Comparison of ENCODE assay signal across 9 cellular contexts in the genomic region with DNA sequence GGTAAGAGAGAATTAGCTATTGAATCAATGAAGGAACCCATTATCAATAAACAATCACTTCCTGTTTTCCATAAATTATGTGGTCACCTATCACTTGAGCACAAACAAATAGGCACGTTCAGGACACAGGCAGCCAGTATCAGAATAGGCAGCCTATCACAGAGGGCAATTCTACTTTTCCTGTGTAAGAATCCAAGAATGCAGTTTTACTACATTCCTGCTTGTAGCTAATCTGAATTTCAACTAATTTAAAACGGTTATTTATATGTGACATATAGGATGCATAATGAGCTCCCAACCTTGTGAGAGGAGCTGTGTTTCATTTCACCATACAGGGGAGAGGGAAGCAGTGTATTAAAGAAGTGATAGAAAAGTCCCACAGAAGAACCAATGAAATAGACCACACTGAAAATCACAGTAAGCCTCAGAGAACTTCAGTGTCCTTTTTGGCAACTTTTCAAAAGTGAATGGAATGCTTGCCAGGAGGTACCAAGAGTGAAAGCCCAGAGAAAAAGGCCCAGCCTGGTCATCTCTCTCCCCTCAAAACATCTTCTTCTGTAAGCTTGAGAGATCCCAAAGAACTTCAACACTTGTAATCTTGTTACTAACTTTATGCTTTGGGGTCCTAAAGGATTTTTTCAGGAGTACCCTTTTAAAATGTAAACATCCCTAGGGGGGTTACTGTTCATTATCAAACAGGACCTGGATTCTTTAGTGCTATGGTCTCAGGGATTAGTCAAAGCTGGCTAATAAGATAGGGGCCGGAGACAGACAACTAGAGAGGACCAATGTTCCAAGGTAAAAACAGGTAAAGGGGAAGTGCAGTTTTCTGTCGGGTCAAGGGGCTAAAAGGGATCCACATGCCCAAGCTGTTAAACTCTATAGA. TPM values are rescaled to one million over a fixed set of nuclear protein-coding genes. Genes with fewer than 3 reads are reported as not detected.
DNase-seq lines count a peak whose midpoint lies in the region; ATAC-seq, FAIRE-seq and TF ChIP-seq lines count a peak whose summit lies in the region.
"Had no signal": no experiment of that assay in that cellular context is flagged by ENCODE, and none has a peak within 500 bp of the region (broad histone marks: within the 10 kb centered on the region; RNA-seq: fewer than 3 reads in every experiment).

No MANE protein-coding gene starts in this region.

- POLR2A ChIA-PET in PC-9 (lab: Charles Lee; ENCODE audit: unreplicated experiment): interaction anchor here (0.5 to 0.6 kb wide), 2 partner anchors 423 to 1373 kb away, joined by 3 read pairs; no protein-coding TSS in a partner anchor
- POLR2A ChIA-PET in H1 (lab: Charles Lee; ENCODE audit: partially characterized antibody): interaction anchor here (0.5 to 2.2 kb wide), 12 partner anchors 9 to 889 kb away, joined by 3 to 7 read pairs (median 3); a partner anchor contains a TSS

- 0 out of 3 replicates have a peak, but pooled peaks of 1 of the 2 experiments have one; percentile 34 for TF ChIP-seq POLR2A in H1 (IDR thresholded peaks at IDR 0.05; ENCODE audit: control extremely low read depth in 1 of 2, low read depth in 2 of 2, low read length in 2 of 2)

- H3F3A ChIP-seq in PC-9 (ENCODE audit: insufficient read depth, low read depth): peaks cover 8% of the 10 kb centered on the region; the same call in 1 of the 2 replicates

- no peak overlapping the region for H3K14ac ChIP-seq in H1 (ENCODE audit: insufficient read length)

- no peak for TF ChIP-seq EP300 in H1 (IDR thresholded peaks at IDR 0.05; ENCODE audit: borderline replicate concordance in 1 of 2, low read depth in 2 of 2, low read length in 2 of 2)

- H2BK120ac ChIP-seq in H1 (replicated peaks; ENCODE audit: low read depth, low read length): no peak overlapping the region

- no peaks in the 10 kb centered on the region for H3K27me3 Mint-ChIP-seq in nephron (ENCODE audit: low read depth)

- no peak overlapping the region for H2BK20ac ChIP-seq in H1 (ENCODE audit: low read length)

- no peaks in the 10 kb centered on the region for H3K9me2 ChIP-seq in PC-9 (ENCODE audit: insufficient read depth)

- peak overlapping the region; percentile 53 to 93 (median 86) for H3K9ac ChIP-seq in H1 (replicated peaks in 1 of 4; ENCODE audit: extremely low read depth in 1 of 4, low read depth in 3 of 4, low read length in 3 of 4)

- H3K9me3 Mint-ChIP-seq in nephron: no peaks in the 10 kb centered on the region

- H3K36me3 ChIP-seq in PC-9 (ENCODE audit: low read depth) (peaks cover 9% of the 10 kb centered on the region; the same call in 1 of the 2 replicates), H1 (ENCODE audit: control insufficient read depth in 2 of 4, insufficient read depth in 4 of 4, low read length in 3 of 4) (peaks cover 0 to 14% (median 2%) of the 10 kb centered on the region in 4 experiments; a peak in 3 of 8 replicates)

- H4K5ac ChIP-seq in H1 (ENCODE audit: insufficient read length, low read depth, low read length): peak overlapping the region; percentile 51

- intact Hi-C loops in PC-9 (cut with micrococcal nuclease; ENCODE audit: unreplicated experiment): loop anchor here (10.0 kb wide), 1 partner anchor 174 kb away; no protein-coding TSS in a partner anchor

- H3K9me3 ChIP-seq in PC-9 (ENCODE audit: insufficient read depth, low read depth) (no peaks in the 10 kb centered on the region), H1 (ENCODE audit: insufficient read depth in 2 of 2, low read depth in 1 of 2, low read length in 1 of 2) (no peaks in the 10 kb centered on the region)

- DNase-seq in activated CD4-positive, alpha-beta T cell treated with anti-CD3 and anti-CD28 coated beads for 48 hours: peak; percentile 9
- no peak for DNase-seq in activated CD4-positive, alpha-beta T cell treated with anti-CD3 and anti-CD28 coated beads for 1 hour
- peak; percentile 44 to 84 for DNase-seq in PC-9
- no peak for DNase-seq in H1 (ENCODE audit: low read depth in 1 of 2, low spot score in 2 of 2)
- no peak for DNase-seq in stimulated activated CD4-positive, alpha-beta T cell treated with anti-CD3 and anti-CD28 coated beads, Interleukin-1b, Interleukin-23, amount 100 ng/mL, for 48 hours
- DNase-seq in NCI-H526 (lab: John Stamatoyannopoulos, UW): no peak

- no peak overlapping the region for H3K23ac ChIP-seq in H1 (ENCODE audit: insufficient read length)

- peak overlapping the region; percentile 97; the same call in 1 of the 2 replicates for H2AK5ac ChIP-seq in H1 (ENCODE audit: low read depth, low read length)

- H3K79me2 ChIP-seq in PC-9 (ENCODE audit: low read depth) (peaks cover 12% of the 10 kb centered on the region; the same call in 1 of the 2 replicates), H1 (ENCODE audit: control insufficient read depth in 1 of 2, insufficient read depth in 2 of 2, low read length in 2 of 2) (0 out of 4 replicates have a peak, but pooled peaks cover 0 to 5% of the 10 kb centered on the region in 2 experiments)

- WGBS in H1 (ENCODE audit: extremely low coverage in 1 of 2, insufficient coverage in 1 of 2, insufficient read length in 1 of 2, insufficient replicate concordance in 2 of 2, low coverage in 1 of 2, low lambda C conversion rate in 2 of 2, missing lambda C conversion rate in 1 of 2), 2 experiments: 27% methylated on average over 4 of the region's 4 CpGs; no CpG with 5 or more reads in 1 of the 2 experiments

- BruUV-seq in PC-9 (replicated peaks; lab: Mats Ljungman, UMichigan): no TSS peak

- H3K27ac Mint-ChIP-seq in nephron: peak overlapping the region; percentile 82 to 97 (median 86)

- H3K4me3 Mint-ChIP-seq in nephron: peak overlapping the region; percentile 84 to 92 (median 91)

- H4K20me1 ChIP-seq in PC-9 (ENCODE audit: insufficient read depth) (no peaks in the 10 kb centered on the region), H1 (replicated peaks in 1 of 2; ENCODE audit: control insufficient read depth in 1 of 2, insufficient read depth in 2 of 2, low read length in 2 of 2) (no peaks in the 10 kb centered on the region)

- no peak overlapping the region for H3K4ac ChIP-seq in H1 (replicated peaks; ENCODE audit: insufficient read length, low read depth, low read length)

- no peak overlapping the region for H4K91ac ChIP-seq in H1 (replicated peaks; ENCODE audit: insufficient read length, low read length)

- H3K4me2 ChIP-seq in PC-9 (peak overlapping the region; percentile 87), H1 (ENCODE audit: insufficient read depth in 1 of 2, low read depth in 2 of 2, low read length in 2 of 2) (peak overlapping the region; percentile 66 to 95)

- peak overlapping the region; percentile 97 for H3K18ac ChIP-seq in H1 (ENCODE audit: extremely low read depth, low read length)

- no peak overlapping the region for H2BK15ac ChIP-seq in H1 (ENCODE audit: low read length)

- H3K27ac ChIP-seq in PC-9 (peak overlapping the region; percentile 61), H1 (ENCODE audit: low read depth, low read length) (peak overlapping the region; percentile 91)

- TF ChIP-seq CTCF in PC-9 (conservative IDR thresholded peaks at IDR 0.05) (no peak), H1 (IDR thresholded peaks at IDR 0.05; ENCODE audit: control extremely low read depth in 1 of 3, insufficient read depth in 1 of 3, low read depth in 1 of 3, low read length in 3 of 3) (no peak), nephron (IDR thresholded peaks at IDR 0.05; ENCODE audit: unreplicated experiment in 3 of 3) (no peak)

- H2BK12ac ChIP-seq in H1 (ENCODE audit: low read depth, low read length): peak overlapping the region; percentile 86; the same call in 1 of the 2 replicates

- H3K79me1 ChIP-seq in H1 (ENCODE audit: low read depth, low read length): no peaks in the 10 kb centered on the region

- H3K23me2 ChIP-seq in H1 (ENCODE audit: low read depth, low read length): peaks cover 4% of the 10 kb centered on the region

- H3K4me1 ChIP-seq in PC-9 (replicated peaks; ENCODE audit: insufficient read depth) (peaks cover 20% of the 10 kb centered on the region), H1 (replicated peaks in 1 of 4; ENCODE audit: control insufficient read depth in 3 of 4, insufficient read depth in 4 of 4, low read length in 3 of 4) (peaks cover 0 to 13% (median 5%) of the 10 kb centered on the region in 4 experiments; a peak in 4 of 7 replicates)

- H3K4me1 Mint-ChIP-seq in nephron: peaks cover 34% of the 10 kb centered on the region

- H2BK5ac ChIP-seq in H1 (ENCODE audit: low read depth, low read length): peak overlapping the region; percentile 89

- no peak overlapping the region for H3K56ac ChIP-seq in H1 (replicated peaks; ENCODE audit: insufficient read length, low read depth, low read length)

- no peak overlapping the region for H4K8ac ChIP-seq in H1 (ENCODE audit: extremely low read depth, insufficient read depth, low read length)

- H3K27me3 ChIP-seq in PC-9 (ENCODE audit: insufficient read depth, low read depth): no peaks in the 10 kb centered on the region
- peaks cover 0 to 1% (median 0%) of the 10 kb centered on the region in 4 experiments; a peak in 1 of 7 replicates for H3K27me3 ChIP-seq in H1 (replicated peaks in 1 of 4; ENCODE audit: control insufficient read depth in 3 of 4, extremely low read depth in 1 of 4, insufficient read depth in 3 of 4, low read length in 3 of 4)

- CTCF ChIA-PET in PC-9 (lab: Charles Lee): interaction anchor here (0.7 kb wide), 1 partner anchor 318 kb away, joined by 9 read pairs; no protein-coding TSS in a partner anchor
- CTCF ChIA-PET in H1 (lab: Charles Lee; ENCODE audit: partially characterized antibody): interaction anchor here (1.1 to 2.1 kb wide), 2 partner anchors 11 to 169 kb away, joined by 3 to 6 read pairs; no protein-coding TSS in a partner anchor

- no peak for TF ChIP-seq RAD21 in H1 (IDR thresholded peaks at IDR 0.05 in 1 of 2, conservative IDR thresholded peaks at IDR 0.05 in 1 of 2; ENCODE audit: low read depth in 2 of 2, low read length in 2 of 2)

- H2AFZ ChIP-seq in PC-9 (peak overlapping the region; percentile 77), H1 (ENCODE audit: low read length) (no peak overlapping the region)

- H3K4me3 ChIP-seq in PC-9 (peak overlapping the region; percentile 69), H1 (ENCODE audit: extremely low read depth in 1 of 4, insufficient read depth in 2 of 4, low read depth in 3 of 4, low read length in 4 of 4) (peak overlapping the region; percentile 59 to 78 (median 70))

- peaks cover 17% of the 10 kb centered on the region for H3K36me3 Mint-ChIP-seq in nephron (ENCODE audit: low read depth)

- no peak for FAIRE-seq in H1 (lab: Jason Lieb, UNC)
- FAIRE-seq: islet of Langerhans had no signal

- ATAC-seq in GM21825 (IDR thresholded peaks at IDR 0.05; ENCODE audit: unreplicated experiment): no peak

RNA-seq across cellular contexts. Expression of a gene that starts 1.3 kb away (rescaled TPM):
- total RNA-seq in PC-9 (2021): 40.5 and 51.0 TPM in 2 replicates
- 10.1 TPM in 2 replicates for total RNA-seq in H1 (2021; fragmentation: NEBNext Ultra II Directional; extraction: Animal tissue kit (Norgen Biotek cat#: 25700))
- 1.7 and 2.3 TPM in 2 replicates for polyA plus RNA-seq in H1 (2011; rRNA removed)
- 2.9 TPM for polyA plus RNA-seq in H1 (2011; cell fraction: cytosol; rRNA removed)
- polyA plus RNA-seq in H1 (2011; cell fraction: nucleus; rRNA removed): 4.4 TPM
- 4.5 to 7.7 TPM (median 5.4 TPM) in 4 replicates for polyA plus RNA-seq in H1 (2012, experiment 1 of 2)
- polyA plus RNA-seq in H1 (2012, experiment 2 of 2): 3.0 TPM
- 8.9 TPM for polyA plus RNA-seq in H1 (2013, experiment 1 of 2)
- polyA plus RNA-seq in H1 (2013, experiment 2 of 2): 10.2 TPM
- 7.0 and 10.3 TPM in 2 replicates for polyA minus RNA-seq in H1 (2011; rRNA and poly(A)+ RNA removed)
- polyA minus RNA-seq in H1 (2011; cell fraction: cytosol; rRNA and poly(A)+ RNA removed): 4.0 TPM
- polyA minus RNA-seq in H1 (2011; cell fraction: nucleus; rRNA and poly(A)+ RNA removed): 40.8 TPM

Comparison
In these comparisons a context has a peak if more than half of its experiments do, and no peak if none do; other contexts are left out.
1. DNase-seq: peak in activated CD4-positive, alpha-beta T cell treated with anti-CD3 and anti-CD28 coated beads for 48 hours (single experiment) and PC-9 (2 of 2); none in activated CD4-positive, alpha-beta T cell treated with anti-CD3 and anti-CD28 coated beads for 1 hour (single experiment), H1 (0 of 2), stimulated activated CD4-positive, alpha-beta T cell treated with anti-CD3 and anti-CD28 coated beads, Interleukin-1b, Interleukin-23, amount 100 ng/mL, for 48 hours (single experiment) and NCI-H526 (0 of 2).